ENCODE assay signal across 26 cellular contexts in the genomic region with DNA sequence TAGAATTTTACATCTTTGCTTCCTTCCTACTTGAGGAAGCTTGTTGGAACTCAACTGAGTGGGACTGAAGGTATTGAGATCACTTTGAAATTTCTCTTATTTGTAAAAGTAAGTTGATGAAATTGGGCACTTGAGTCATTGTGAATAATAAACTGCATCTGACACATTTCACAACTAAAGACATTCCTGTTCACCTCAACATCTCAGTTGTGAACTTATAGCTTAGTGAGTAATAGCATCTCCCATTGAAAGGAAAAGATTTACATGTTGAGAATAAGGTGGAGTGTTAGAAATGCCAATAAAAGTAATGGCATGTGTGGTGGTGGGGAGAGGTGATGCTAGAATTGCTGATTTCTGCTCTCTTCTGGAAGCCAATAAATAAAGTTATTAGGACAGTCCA.
"Had no signal": no experiment of that assay in that cellular context is flagged by ENCODE, and none has a peak within 500 bp of the region (broad histone marks: within the 10 kb centered on the region; RNA-seq: fewer than 3 reads in every experiment).

No MANE protein-coding gene starts in this region.

- ATAC-seq: activated CD4-positive, CD25-positive, alpha-beta regulatory T cell treated with anti-CD3 and anti-CD28 coated beads, Interleukin-2, amount 50 U/mL, for 24 hours; activated CD8-positive, alpha-beta memory T cell treated with anti-CD3 and anti-CD28 coated beads, Interleukin-2, amount 10 ng/mL, durations not matched to agents 7 days and 5 days; activated naive CD8-positive, alpha-beta T cell treated with anti-CD3 and anti-CD28 coated beads, Interleukin-2, amount 50 U/mL, for 24 hours; Panc1; WTC11 had no signal

- DNase-seq: activated CD4-positive, alpha-beta memory T cell treated with anti-CD3 and anti-CD28 coated beads, Interleukin-2, amount 10 ng/mL, durations not matched to agents 7 days and 5 days; activated CD4-positive, alpha-beta T cell treated with anti-CD3 and anti-CD28 coated beads for 48 hours; activated CD8-positive, alpha-beta memory T cell treated with anti-CD3 and anti-CD28 coated beads for 24 hours; activated CD8-positive, alpha-beta memory T cell treated with anti-CD3 and anti-CD28 coated beads, Interleukin-2, amount 10 ng/mL, durations not matched to agents 7 days and 5 days; activated CD8-positive, alpha-beta memory T cell treated with anti-CD3 and anti-CD28 coated beads, Interleukin-2, amount 50 U/mL, for 48 hours; activated effector memory CD4-positive, alpha-beta T cell treated with Interleukin-2 at 50 U/mL for 16 hours; activated naive CD4-positive, alpha-beta T cell treated with anti-CD3 and anti-CD28 coated beads, Interleukin-2, amount 10 ng/mL, durations not matched to agents 7 days and 5 days; activated naive CD8-positive, alpha-beta T cell treated with anti-CD3 and anti-CD28 coated beads, Interleukin-2, amount 50 U/mL, for 24 hours; activated T-cell treated with anti-CD3 and anti-CD28 coated beads, Interleukin-2, amount 50 U/mL, for 48 hours; aorta; brain microvascular endothelial cell; MM.1S; MV-4-11; NCI-H1092; NCI-H1436 treated with DMSO at 0.1 percent for 48 hours; NCI-H1694 treated with DMSO at 0.1 percent for 48 hours; NCI-H2029; NCI-H345; NCI-H524 treated with DMSO at 0.1 percent for 48 hours; SHP77; SJCRH30 had no signal

- H3K4me3 ChIP-seq: SJCRH30, SK-N-MC had no signal

- H3K27ac ChIP-seq: brain microvascular endothelial cell, KMS-11, SJCRH30, SK-N-MC had no signal
